In genomic region chr13:97911311-97912138, GRCh38 we compare ENCODE assay signal across 9 cellular contexts. TPM values are rescaled to one million over a fixed set of nuclear protein-coding genes. Genes with fewer than 3 reads are reported as not detected.
DNase-seq lines count a peak whose midpoint lies in the region; ATAC-seq and TF ChIP-seq lines count a peak whose summit lies in the region.
"Had no signal": no experiment of that assay in that cellular context is flagged by ENCODE, and none has a peak within 500 bp of the region (broad histone marks: within the 10 kb centered on the region; RNA-seq: fewer than 3 reads in every experiment).

No MANE protein-coding gene starts in this region.

- CTCF ChIA-PET in activated CD8-positive, alpha-beta T cell treated with anti-CD3 and anti-CD28 coated beads, Interleukin-2, amount 10 ng/mL, durations not matched to agents 7 days and 5 days (lab: Charles Lee), result interaction anchor here (0.8 to 1.5 kb wide), 5 partner anchors 10 to 543 kb away, joined by 3 to 6 read pairs (median 3); no protein-coding TSS in a partner anchor

- peaks cover 15% of the 10 kb centered on the region for H3K27me3 Mint-ChIP-seq in activated T-cell treated with anti-CD3 and anti-CD28 coated beads, Interleukin-2, amount 50 U/mL, for 4 hours (ENCODE audit: low read depth)
- peaks cover 41% of the 10 kb centered on the region for H3K27me3 Mint-ChIP-seq in activated T-cell treated with anti-CD3 and anti-CD28 coated beads, Interleukin-2, amount 50 U/mL, for 24 hours
- H3K27me3 Mint-ChIP-seq in activated CD8-positive, alpha-beta T cell treated with anti-CD3 and anti-CD28 coated beads, Interleukin-2, amount 10 ng/mL, durations not matched to agents 7 days and 5 days (ENCODE audit: low read depth), result no peaks in the 10 kb centered on the region
- H3K27me3 Mint-ChIP-seq in natural killer cell (ENCODE audit: low read depth in 2 of 2), result peaks cover 12 to 19% of the 10 kb centered on the region in 2 donors

- H3K27ac Mint-ChIP-seq in activated T-cell treated with anti-CD3 and anti-CD28 coated beads, Interleukin-2, amount 50 U/mL, for 24 hours, result no peak overlapping the region
- H3K27ac Mint-ChIP-seq in activated CD8-positive, alpha-beta T cell treated with anti-CD3 and anti-CD28 coated beads, Interleukin-2, amount 10 ng/mL, durations not matched to agents 7 days and 5 days, result no peak overlapping the region
- no peak overlapping the region for H3K27ac Mint-ChIP-seq in natural killer cell
- H3K27ac Mint-ChIP-seq: activated naive CD8-positive, alpha-beta T cell treated with anti-CD3 and anti-CD28 coated beads, Interleukin-2, amount 10 ng/mL, durations not matched to agents 7 days and 5 days had no signal

- intact Hi-C loops in natural killer cell (cut with micrococcal nuclease), result no loop called here

- DNase-seq in activated T-cell treated with anti-CD3 and anti-CD28 coated beads, Interleukin-2, amount 50 U/mL, for 4 hours, result no peak
- no peak for DNase-seq in activated T-cell treated with anti-CD3 and anti-CD28 coated beads, Interleukin-2, amount 50 U/mL, for 24 hours
- peak; percentile 21 for DNase-seq in activated CD8-positive, alpha-beta T cell treated with anti-CD3 and anti-CD28 coated beads, Interleukin-2, amount 10 ng/mL, durations not matched to agents 7 days and 5 days
- DNase-seq in natural killer cell (no peak), pons (ENCODE audit: low spot score) (no peak), superior temporal gyrus (ENCODE audit: extremely low spot score) (no peak)
- DNase-seq in effector CD8-positive, alpha-beta T cell (lab: John Stamatoyannopoulos, UW), result no peak
- DNase-seq: activated naive CD8-positive, alpha-beta T cell treated with anti-CD3 and anti-CD28 coated beads, Interleukin-2, amount 10 ng/mL, durations not matched to agents 7 days and 5 days had no signal

- peaks cover 16% of the 10 kb centered on the region for H3K9me3 Mint-ChIP-seq in activated T-cell treated with anti-CD3 and anti-CD28 coated beads, Interleukin-2, amount 50 U/mL, for 4 hours
- H3K9me3 Mint-ChIP-seq in activated T-cell treated with anti-CD3 and anti-CD28 coated beads, Interleukin-2, amount 50 U/mL, for 24 hours, result peaks cover 12% of the 10 kb centered on the region
- no peaks in the 10 kb centered on the region for H3K9me3 Mint-ChIP-seq in activated CD8-positive, alpha-beta T cell treated with anti-CD3 and anti-CD28 coated beads, Interleukin-2, amount 10 ng/mL, durations not matched to agents 7 days and 5 days (ENCODE audit: insufficient read depth)
- H3K9me3 Mint-ChIP-seq in natural killer cell, result peaks cover 0 to 9% of the 10 kb centered on the region in 2 donors

- peak; percentile 35 to 37 for ATAC-seq in activated T-cell treated with anti-CD3 and anti-CD28 coated beads, Interleukin-2, amount 50 U/mL, for 4 hours
- peak; percentile 62 for ATAC-seq in HG02884 (IDR thresholded peaks at IDR 0.05; ENCODE audit: unreplicated experiment)
- no peak for ATAC-seq in activated CD8-positive, alpha-beta T cell treated with anti-CD3 and anti-CD28 coated beads, Interleukin-2, amount 10 ng/mL, durations not matched to agents 7 days and 5 days
- no peak for ATAC-seq in natural killer cell

- peak; percentile 22 for TF ChIP-seq CTCF in natural killer cell (IDR thresholded peaks at IDR 0.05)

- POLR2A ChIA-PET in activated CD8-positive, alpha-beta T cell treated with anti-CD3 and anti-CD28 coated beads, Interleukin-2, amount 10 ng/mL, durations not matched to agents 7 days and 5 days (lab: Charles Lee), result no interaction called here

- no peak overlapping the region for H3K4me3 Mint-ChIP-seq in activated T-cell treated with anti-CD3 and anti-CD28 coated beads, Interleukin-2, amount 50 U/mL, for 4 hours
- H3K4me3 Mint-ChIP-seq in activated T-cell treated with anti-CD3 and anti-CD28 coated beads, Interleukin-2, amount 50 U/mL, for 24 hours, result no peak overlapping the region
- no peak overlapping the region for H3K4me3 Mint-ChIP-seq in activated CD8-positive, alpha-beta T cell treated with anti-CD3 and anti-CD28 coated beads, Interleukin-2, amount 10 ng/mL, durations not matched to agents 7 days and 5 days
- H3K4me3 Mint-ChIP-seq in natural killer cell, result no peak overlapping the region
- H3K4me3 Mint-ChIP-seq: activated naive CD8-positive, alpha-beta T cell treated with anti-CD3 and anti-CD28 coated beads, Interleukin-2, amount 10 ng/mL, durations not matched to agents 7 days and 5 days had no signal

- no peaks in the 10 kb centered on the region for H3K36me3 Mint-ChIP-seq in activated T-cell treated with anti-CD3 and anti-CD28 coated beads, Interleukin-2, amount 50 U/mL, for 4 hours (ENCODE audit: insufficient read depth)
- H3K36me3 Mint-ChIP-seq in activated T-cell treated with anti-CD3 and anti-CD28 coated beads, Interleukin-2, amount 50 U/mL, for 24 hours (ENCODE audit: low read depth), result no peaks in the 10 kb centered on the region
- no peaks in the 10 kb centered on the region for H3K36me3 Mint-ChIP-seq in activated CD8-positive, alpha-beta T cell treated with anti-CD3 and anti-CD28 coated beads, Interleukin-2, amount 10 ng/mL, durations not matched to agents 7 days and 5 days (ENCODE audit: low read depth)
- no peaks in the 10 kb centered on the region for H3K36me3 Mint-ChIP-seq in natural killer cell
- H3K36me3 Mint-ChIP-seq: activated naive CD8-positive, alpha-beta T cell treated with anti-CD3 and anti-CD28 coated beads, Interleukin-2, amount 10 ng/mL, durations not matched to agents 7 days and 5 days had no signal

- no peaks in the 10 kb centered on the region for H3K4me1 Mint-ChIP-seq in activated T-cell treated with anti-CD3 and anti-CD28 coated beads, Interleukin-2, amount 50 U/mL, for 4 hours (ENCODE audit: low read depth)
- no peaks in the 10 kb centered on the region for H3K4me1 Mint-ChIP-seq in activated T-cell treated with anti-CD3 and anti-CD28 coated beads, Interleukin-2, amount 50 U/mL, for 24 hours (ENCODE audit: low read depth)
- no peaks in the 10 kb centered on the region for H3K4me1 Mint-ChIP-seq in activated CD8-positive, alpha-beta T cell treated with anti-CD3 and anti-CD28 coated beads, Interleukin-2, amount 10 ng/mL, durations not matched to agents 7 days and 5 days (ENCODE audit: low read depth)
- no peaks in the 10 kb centered on the region for H3K4me1 Mint-ChIP-seq in natural killer cell
- H3K4me1 Mint-ChIP-seq: activated naive CD8-positive, alpha-beta T cell treated with anti-CD3 and anti-CD28 coated beads, Interleukin-2, amount 10 ng/mL, durations not matched to agents 7 days and 5 days had no signal

RNA-seq across cellular contexts. Expression of gene IPO5, which starts 42.0 kb away (rescaled TPM):
- total RNA-seq in activated T-cell treated with anti-CD3 and anti-CD28 coated beads, Interleukin-2, amount 50 U/mL, for 4 hours, result 100 to 1,000 TPM; 240 to 279 (median 251) TPM
- 100 to 1,000 TPM; 115 to 119 TPM for total RNA-seq in activated CD8-positive, alpha-beta T cell treated with anti-CD3 and anti-CD28 coated beads, Interleukin-2, amount 10 ng/mL, durations not matched to agents 7 days and 5 days
- 10 to 100 TPM; 59.9 to 83.9 (median 71.2) TPM for total RNA-seq in natural killer cell

Comparison
In these comparisons a context has a peak if more than half of its experiments do, and no peak if none do; other contexts are left out.
1. ATAC-seq: peak in activated T-cell treated with anti-CD3 and anti-CD28 coated beads, Interleukin-2, amount 50 U/mL, for 4 hours (2 of 2) and HG02884 (single experiment); none in activated CD8-positive, alpha-beta T cell treated with anti-CD3 and anti-CD28 coated beads, Interleukin-2, amount 10 ng/mL, durations not matched to agents 7 days and 5 days (single experiment) and natural killer cell (0 of 3).